13 cellular contexts compared by ENCODE assay signal in genomic region chr1:16900771-16901170, GRCh38. TPM values are rescaled to one million over a fixed set of nuclear protein-coding genes. Genes with fewer than 3 reads are reported as not detected.
DNase-seq lines count a peak whose midpoint lies in the region; ATAC-seq and TF ChIP-seq lines count a peak whose summit lies in the region.
"Had no signal": no experiment of that assay in that cellular context is flagged by ENCODE, and none has a peak within 500 bp of the region (broad histone marks: within the 10 kb centered on the region; RNA-seq: fewer than 3 reads in every experiment).

No MANE protein-coding gene starts in this region.

- ATAC-seq in DND-41 (ENCODE audit: insufficient read depth, low read depth) = no peak
- ATAC-seq in naive B cell (ENCODE audit: low read depth in 2 of 2) = no peak
- no peak for ATAC-seq in HG02840 (IDR thresholded peaks at IDR 0.05; ENCODE audit: low FRiP score, unreplicated experiment)
- ATAC-seq: pancreas had no signal

- H3K79me2 ChIP-seq in DND-41 (ENCODE audit: insufficient read depth, low read length) = no peaks in the 10 kb centered on the region

- H3K27ac ChIP-seq in DND-41 (ENCODE audit: low read length) (no peak overlapping the region), HL-60 (replicated peaks) (peak overlapping the region; percentile 29; the same call in 1 of the 2 replicates), VCaP (no peak overlapping the region)
- H3K27ac ChIP-seq: pancreas had no signal

- in situ Hi-C loops in GM13976 (cut with MboI; ENCODE audit: low sequenced_read_pairs, unreplicated experiment) = no loop called here

- H3K4me3 Mint-ChIP-seq in naive B cell = peak overlapping the region in 6 of 8 donors; percentile 9 to 81 (median 36)
- H3K4me3 Mint-ChIP-seq: immature natural killer cell had no signal

- DNase-seq in DND-41 (no peak), HL-60 (ENCODE audit: low read depth in 1 of 2, low spot score in 1 of 2) (no peak), naive B cell (no peak), SIG-M5 (lab: John Stamatoyannopoulos, UW) (no peak), GM13976 (ENCODE audit: low spot score) (no peak)
- DNase-seq in activated CD4-positive, alpha-beta T cell treated with anti-CD3 and anti-CD28 coated beads for 4 hours = no peak
- DNase-seq: activated naive CD4-positive, alpha-beta T cell treated with Interleukin-2 at 50 U/mL for 16 hours; immature natural killer cell; pancreas; stimulated activated CD4-positive, alpha-beta T cell treated with anti-CD3 and anti-CD28 coated beads, Interleukin-4, amount 100 ng/mL, for 4 hours had no signal

- H3K4me1 ChIP-seq in DND-41 (ENCODE audit: insufficient read depth, low read length) = peaks cover 38% of the 10 kb centered on the region

- TF ChIP-seq CTCF in DND-41 (IDR thresholded peaks at IDR 0.05; ENCODE audit: borderline replicate concordance, extremely low read depth, low read length, poor library complexity, severe bottlenecking) = peak; percentile 53
- no peak for TF ChIP-seq CTCF in HL-60 (IDR thresholded peaks at IDR 0.05; ENCODE audit: insufficient read depth, low read length)
- peak; percentile 40; the same call in 1 of the 2 replicates for TF ChIP-seq CTCF in VCaP (conservative IDR thresholded peaks at IDR 0.05)
- TF ChIP-seq CTCF in GM13976 (IDR thresholded peaks at IDR 0.05; ENCODE audit: borderline replicate concordance, control extremely low read depth, extremely low read depth, insufficient read depth, missing control alignments) = no peak

- no peak overlapping the region for H2AFZ ChIP-seq in DND-41 (ENCODE audit: low read depth, low read length)

- H3K9me3 ChIP-seq in DND-41 (ENCODE audit: insufficient read depth, low read length, severe bottlenecking) = no peaks in the 10 kb centered on the region
- H3K9me3 ChIP-seq: pancreas had no signal

- H3K4me1 Mint-ChIP-seq in naive B cell = peaks cover 22 to 53% (median 40%) of the 10 kb centered on the region in 3 donors

- H3K4me2 ChIP-seq in DND-41 (ENCODE audit: insufficient read depth, low read length) = no peak overlapping the region

- no peaks in the 10 kb centered on the region for H4K20me1 ChIP-seq in DND-41 (ENCODE audit: insufficient read depth, low read length)

- no peaks in the 10 kb centered on the region for H3K36me3 ChIP-seq in DND-41 (ENCODE audit: insufficient read depth, low read length)
- H3K36me3 ChIP-seq: pancreas had no signal

- no peaks in the 10 kb centered on the region for H3K9me3 Mint-ChIP-seq in naive B cell
- H3K9me3 Mint-ChIP-seq: immature natural killer cell had no signal

- peaks cover 0 to 3% (median under 1%) of the 10 kb centered on the region in 3 donors for H3K27me3 Mint-ChIP-seq in naive B cell

- peak overlapping the region in 4 of 6 donors; percentile 27 to 93 (median 84) for H3K27ac Mint-ChIP-seq in naive B cell

- H3K4me3 ChIP-seq in DND-41 (ENCODE audit: low read depth in 1 of 2, low read length in 2 of 2) = no peak overlapping the region
- H3K4me3 ChIP-seq in HL-60 (replicated peaks; ENCODE audit: insufficient read depth, low read length) = no peak overlapping the region
- H3K4me3 ChIP-seq: pancreas had no signal

- H3K36me3 Mint-ChIP-seq in naive B cell = no peaks in the 10 kb centered on the region
- H3K36me3 Mint-ChIP-seq: immature natural killer cell had no signal

- no peaks in the 10 kb centered on the region for H3K27me3 ChIP-seq in DND-41 (ENCODE audit: insufficient read depth, low read length, poor library complexity)
- no peaks in the 10 kb centered on the region for H3K27me3 ChIP-seq in HL-60 (ENCODE audit: insufficient read depth, poor library complexity, severe bottlenecking)
- H3K27me3 ChIP-seq: pancreas had no signal

- peak overlapping the region; percentile 10; the same call in 1 of the 2 replicates for H3K9ac ChIP-seq in DND-41 (ENCODE audit: low read depth, low read length)

RNA-seq across cellular contexts. Expression of gene RNU1-2, which starts 5.0 kb away (rescaled TPM):
- polyA plus RNA-seq in naive B cell (ENCODE audit: low read depth in 6 of 6) = 10 to 100 TPM in 4 of 6 donors, not detected in 2; 27.4 to 56.9 (median 45.9) TPM
- polyA plus RNA-seq: pancreas, thymus had no signal

RNA-seq across cellular contexts. Expression of gene CROCC, which starts 21.0 kb away (rescaled TPM):
- 1 to 10 TPM; 1.4 to 4.0 (median 2.3) TPM for polyA plus RNA-seq in naive B cell (ENCODE audit: low read depth in 6 of 6)

Comparison
In these comparisons a context has a peak if more than half of its experiments do, and no peak if none do; other contexts are left out.
1. CTCF ChIP-seq: peak in DND-41 (single experiment) and VCaP (single experiment); none in HL-60 (single experiment) and GM13976 (single experiment).